In genomic region chr4:123603165-123603564, GRCh38 we compare ENCODE assay signal across 9 cellular contexts.
DNase-seq lines count a peak whose midpoint lies in the region; ATAC-seq and TF ChIP-seq lines count a peak whose summit lies in the region.
"Had no signal": no experiment of that assay in that cellular context is flagged by ENCODE, and none has a peak within 500 bp of the region (broad histone marks: within the 10 kb centered on the region; RNA-seq: fewer than 3 reads in every experiment).

No MANE protein-coding gene starts in this region.

- H3K4me3 Mint-ChIP-seq in activated naive CD4-positive, alpha-beta T cell treated with anti-CD3 and anti-CD28 coated beads, Interleukin-2, amount 10 ng/mL, durations not matched to agents 7 days and 5 days = no peak overlapping the region
- H3K4me3 Mint-ChIP-seq: CD4-positive, CD25-positive, alpha-beta regulatory T cell had no signal

- H3K4me2 ChIP-seq in DND-41 (ENCODE audit: insufficient read depth, low read length) = no peak overlapping the region

- no peaks in the 10 kb centered on the region for H3K79me2 ChIP-seq in DND-41 (ENCODE audit: insufficient read depth, low read length)

- no peak overlapping the region for H3K4me3 ChIP-seq in DND-41 (ENCODE audit: low read depth in 1 of 2, low read length in 2 of 2)

- H3K9me3 ChIP-seq in DND-41 (ENCODE audit: insufficient read depth, low read length, severe bottlenecking) = no peaks in the 10 kb centered on the region

- DNase-seq in DND-41 (peak; percentile 24), HT-29 (ENCODE audit: low spot score) (peak; percentile 90), UCSD-AML1 (lab: John Stamatoyannopoulos, UW; ENCODE audit: unreplicated experiment) (peak; percentile 8), foreskin keratinocyte (peak; percentile 17 to 38), kidney glomerular epithelial cell (lab: John Stamatoyannopoulos, UW) (no peak)
- no peak for DNase-seq in stimulated activated CD4-positive, alpha-beta T cell treated with anti-CD3 and anti-CD28 coated beads, Interleukin-4, amount 100 ng/mL, for 4 hours
- DNase-seq in activated naive CD4-positive, alpha-beta T cell treated with anti-CD3 and anti-CD28 coated beads, Interleukin-2, amount 10 ng/mL, durations not matched to agents 7 days and 5 days = no peak
- DNase-seq: CD4-positive, CD25-positive, alpha-beta regulatory T cell had no signal

- no peaks in the 10 kb centered on the region for H4K20me1 ChIP-seq in DND-41 (ENCODE audit: insufficient read depth, low read length)

- no peaks in the 10 kb centered on the region for H3K27me3 Mint-ChIP-seq in activated naive CD4-positive, alpha-beta T cell treated with anti-CD3 and anti-CD28 coated beads, Interleukin-2, amount 10 ng/mL, durations not matched to agents 7 days and 5 days
- H3K27me3 Mint-ChIP-seq: CD4-positive, CD25-positive, alpha-beta regulatory T cell had no signal

- ATAC-seq in DND-41 (ENCODE audit: insufficient read depth, low read depth) (no peak), foreskin keratinocyte (no peak), GM18909 (IDR thresholded peaks at IDR 0.05; ENCODE audit: poor library complexity, unreplicated experiment) (no peak)

- H3K36me3 Mint-ChIP-seq in activated naive CD4-positive, alpha-beta T cell treated with anti-CD3 and anti-CD28 coated beads, Interleukin-2, amount 10 ng/mL, durations not matched to agents 7 days and 5 days = peaks cover 3% of the 10 kb centered on the region
- H3K36me3 Mint-ChIP-seq: CD4-positive, CD25-positive, alpha-beta regulatory T cell had no signal

- no peaks in the 10 kb centered on the region for H3K36me3 ChIP-seq in DND-41 (ENCODE audit: insufficient read depth, low read length)

- H3K4me1 Mint-ChIP-seq in activated naive CD4-positive, alpha-beta T cell treated with anti-CD3 and anti-CD28 coated beads, Interleukin-2, amount 10 ng/mL, durations not matched to agents 7 days and 5 days = peaks cover 52% of the 10 kb centered on the region

- peaks cover 47% of the 10 kb centered on the region for H3K4me1 ChIP-seq in DND-41 (ENCODE audit: insufficient read depth, low read length)
- H3K4me1 ChIP-seq in foreskin keratinocyte = peaks cover under 1% of the 10 kb centered on the region

- H3K9ac ChIP-seq in DND-41 (ENCODE audit: low read depth, low read length) = no peak overlapping the region

- peaks cover 5% of the 10 kb centered on the region for H3K9me3 Mint-ChIP-seq in activated naive CD4-positive, alpha-beta T cell treated with anti-CD3 and anti-CD28 coated beads, Interleukin-2, amount 10 ng/mL, durations not matched to agents 7 days and 5 days

- CTCF ChIA-PET in activated naive CD4-positive, alpha-beta T cell treated with anti-CD3 and anti-CD28 coated beads, Interleukin-2, amount 10 ng/mL, durations not matched to agents 7 days and 5 days (lab: Charles Lee) = no interaction called here

- no peak overlapping the region for H3K27ac ChIP-seq in DND-41 (ENCODE audit: low read length)
- no peak overlapping the region for H3K27ac ChIP-seq in foreskin keratinocyte

- TF ChIP-seq CTCF in DND-41 (IDR thresholded peaks at IDR 0.05; ENCODE audit: borderline replicate concordance, extremely low read depth, low read length, poor library complexity, severe bottlenecking) (no peak), foreskin keratinocyte (conservative IDR thresholded peaks at IDR 0.05) (no peak)

- no peak overlapping the region for H2AFZ ChIP-seq in DND-41 (ENCODE audit: low read depth, low read length)

- H3K27me3 ChIP-seq in DND-41 (ENCODE audit: insufficient read depth, low read length, poor library complexity) (no peaks in the 10 kb centered on the region), foreskin keratinocyte (no peaks in the 10 kb centered on the region)

- no peak overlapping the region for H3K27ac Mint-ChIP-seq in activated naive CD4-positive, alpha-beta T cell treated with anti-CD3 and anti-CD28 coated beads, Interleukin-2, amount 10 ng/mL, durations not matched to agents 7 days and 5 days
- H3K27ac Mint-ChIP-seq: CD4-positive, CD25-positive, alpha-beta regulatory T cell had no signal

Comparison
In these comparisons a context has a peak if more than half of its experiments do, and no peak if none do; other contexts are left out.
1. DNase-seq: peak in DND-41 (single experiment), HT-29 (single experiment), UCSD-AML1 (single experiment) and foreskin keratinocyte (2 of 2); none in stimulated activated CD4-positive, alpha-beta T cell treated with anti-CD3 and anti-CD28 coated beads, Interleukin-4, amount 100 ng/mL, for 4 hours (0 of 2), activated naive CD4-positive, alpha-beta T cell treated with anti-CD3 and anti-CD28 coated beads, Interleukin-2, amount 10 ng/mL, durations not matched to agents 7 days and 5 days (single experiment) and kidney glomerular epithelial cell (single experiment).